Comparison of ENCODE assay signal across 8 cellular contexts in genomic region chr11:60905551-60906113, GRCh38. TPM values are rescaled to one million over a fixed set of nuclear protein-coding genes. Genes with fewer than 3 reads are reported as not detected.
A peak's percentile ranks its signal among the peaks of the same experiment; 100 is the strongest.
DNase-seq lines count a peak whose midpoint lies in the region; ATAC-seq, FAIRE-seq and TF ChIP-seq lines count a peak whose summit lies in the region.

No MANE protein-coding gene starts in this region.

- H3K27ac ChIP-seq in HEK293 (ENCODE audit: extremely low read depth, low read depth, low read length) (peak overlapping the region; percentile 84), pancreas (peak overlapping the region; percentile 75 to 95 (median 90))

- CTCF ChIA-PET in HEK293 (lab: Yijun Ruan, JAX): interaction anchor here (0.6 to 2.9 kb wide), 3 partner anchors 14 to 225 kb away, joined by 3 to 19 read pairs (median 4); no protein-coding TSS in a partner anchor

- H3K4me1 Mint-ChIP-seq in activated CD4-positive, alpha-beta T cell treated with anti-CD3 and anti-CD28 coated beads, Interleukin-2, amount 10 ng/mL, durations not matched to agents 24 days and 14 days: peaks cover 29% of the 10 kb centered on the region

- H3K9me3 Mint-ChIP-seq in activated CD4-positive, alpha-beta T cell treated with anti-CD3 and anti-CD28 coated beads, Interleukin-2, amount 10 ng/mL, durations not matched to agents 24 days and 14 days: no peaks in the 10 kb centered on the region

- intact Hi-C loops in activated CD4-positive, alpha-beta T cell treated with anti-CD3 and anti-CD28 coated beads, Interleukin-2, amount 10 ng/mL, durations not matched to agents 24 days and 14 days (cut with micrococcal nuclease): loop anchor here (1.0 to 2.0 kb wide), 4 partner anchors 10 to 428 kb away; partner anchors contain the start of genes CCDC86, DDB1, TKFC and VPS37C
- intact Hi-C loops in pancreas (cut with DNase I): no loop called here

- H3K27me3 Mint-ChIP-seq in activated CD4-positive, alpha-beta T cell treated with anti-CD3 and anti-CD28 coated beads, Interleukin-2, amount 10 ng/mL, durations not matched to agents 24 days and 14 days: peaks cover 5% of the 10 kb centered on the region

- H3K4me3 ChIP-seq in AG09309 (ENCODE audit: control insufficient read depth, low read depth, low read length) (peak overlapping the region; percentile 65), HEK293 (ENCODE audit: low read depth, low read length) (peak overlapping the region; percentile 88), pancreas (peak overlapping the region; percentile 61 to 99 (median 87))

- no peaks in the 10 kb centered on the region for H3K27me3 ChIP-seq in pancreas

- H3K36me3 Mint-ChIP-seq in activated CD4-positive, alpha-beta T cell treated with anti-CD3 and anti-CD28 coated beads, Interleukin-2, amount 10 ng/mL, durations not matched to agents 24 days and 14 days (ENCODE audit: low read depth): peaks cover 34% of the 10 kb centered on the region

- H3K27ac Mint-ChIP-seq in activated CD4-positive, alpha-beta T cell treated with anti-CD3 and anti-CD28 coated beads, Interleukin-2, amount 10 ng/mL, durations not matched to agents 24 days and 14 days: peak overlapping the region; percentile 92

- peak overlapping the region; percentile 91 for H3K4me3 Mint-ChIP-seq in activated CD4-positive, alpha-beta T cell treated with anti-CD3 and anti-CD28 coated beads, Interleukin-2, amount 10 ng/mL, durations not matched to agents 24 days and 14 days

- WGBS in pancreas, 2 donors: 3 to 5% methylated on average over 16 of the region's 16 CpGs

- POLR2A ChIA-PET in HEK293 (lab: Yijun Ruan, JAX): interaction anchor here (0.8 to 2.8 kb wide), 7 partner anchors 9 to 21 kb away, joined by 3 to 36 read pairs (median 5); partner anchors contain the start of genes TMEM109 and TMEM132A

- no peaks in the 10 kb centered on the region; the same call in 1 of the 2 replicates for H3K4me1 ChIP-seq in HEK293 (ENCODE audit: control insufficient read depth, insufficient read depth, low read length)
- peaks cover 0 to 16% (median 13%) of the 10 kb centered on the region in 3 donors for H3K4me1 ChIP-seq in pancreas

- peak; percentile 14 to 60 (median 50) for ATAC-seq in pancreas
- no peak for ATAC-seq in HG02642 (IDR thresholded peaks at IDR 0.05; ENCODE audit: poor library complexity, unreplicated experiment)

- H3K9me3 ChIP-seq in HEK293 (ENCODE audit: control insufficient read depth, insufficient read depth, low read depth, low read length) (no peaks in the 10 kb centered on the region), pancreas (no peaks in the 10 kb centered on the region)

- TF ChIP-seq POLR2A in H54 (IDR thresholded peaks at IDR 0.05; ENCODE audit: low read depth, low read length): no peak

- FAIRE-seq in pancreas (lab: Jason Lieb, UNC) (no peak), H54 (lab: Jason Lieb, UNC) (no peak)

- TF ChIP-seq CTCF in AG09309 (IDR thresholded peaks at IDR 0.05; ENCODE audit: control insufficient read depth, insufficient read depth, low read depth, low read length, missing control alignments) (no peak), HEK293 (tag by site-specific recombination; IDR thresholded peaks at IDR 0.05) (no peak), pancreas (IDR thresholded peaks at IDR 0.05) (no peak)

- DNase-seq in AG09309 (ENCODE audit: low read depth) (no peak), fibroblast of peridontal ligament (ENCODE audit: extremely low read depth) (peak; percentile 50), pancreas (peak in 1 of 6 donors; percentile 58), H54 (ENCODE audit: insufficient read length, low spot score) (no peak), iPS-NIHi11 (ENCODE audit: low spot score) (no peak)
- DNase-seq in activated CD4-positive, alpha-beta T cell treated with anti-CD3 and anti-CD28 coated beads, Interleukin-2, amount 10 ng/mL, durations not matched to agents 24 days and 14 days: peak; percentile 67

- H3K36me3 ChIP-seq in HEK293 (ENCODE audit: control insufficient read depth in 2 of 2, insufficient read depth in 1 of 2, low read length in 2 of 2) (peaks cover 0 to 42% of the 10 kb centered on the region in 2 experiments; a peak in 1 of 3 replicates), pancreas (peaks cover 10 to 28% (median 17%) of the 10 kb centered on the region in 3 donors)

TF ChIP-seq in HEK293, 187 proteins besides CTCF, POLR2A, EP300 and RAD21 (continues in another document):
- TF ChIP-seq ATF2 (tag by site-specific recombination; IDR thresholded peaks at IDR 0.05; ENCODE audit: low read depth): peak; percentile 86
- TF ChIP-seq, protein P1, sequence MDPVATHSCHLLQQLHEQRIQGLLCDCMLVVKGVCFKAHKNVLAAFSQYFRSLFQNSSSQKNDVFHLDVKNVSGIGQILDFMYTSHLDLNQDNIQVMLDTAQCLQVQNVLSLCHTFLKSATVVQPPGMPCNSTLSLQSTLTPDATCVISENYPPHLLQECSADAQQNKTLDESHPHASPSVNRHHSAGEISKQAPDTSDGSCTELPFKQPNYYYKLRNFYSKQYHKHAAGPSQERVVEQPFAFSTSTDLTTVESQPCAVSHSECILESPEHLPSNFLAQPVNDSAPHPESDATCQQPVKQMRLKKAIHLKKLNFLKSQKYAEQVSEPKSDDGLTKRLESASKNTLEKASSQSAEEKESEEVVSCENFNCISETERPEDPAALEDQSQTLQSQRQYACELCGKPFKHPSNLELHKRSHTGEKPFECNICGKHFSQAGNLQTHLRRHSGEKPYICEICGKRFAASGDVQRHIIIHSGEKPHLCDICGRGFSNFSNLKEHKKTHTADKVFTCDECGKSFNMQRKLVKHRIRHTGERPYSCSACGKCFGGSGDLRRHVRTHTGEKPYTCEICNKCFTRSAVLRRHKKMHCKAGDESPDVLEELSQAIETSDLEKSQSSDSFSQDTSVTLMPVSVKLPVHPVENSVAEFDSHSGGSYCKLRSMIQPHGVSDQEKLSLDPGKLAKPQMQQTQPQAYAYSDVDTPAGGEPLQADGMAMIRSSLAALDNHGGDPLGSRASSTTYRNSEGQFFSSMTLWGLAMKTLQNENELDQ (tag by site-specific recombination; IDR thresholded peaks at IDR 0.05; ENCODE audit: low read depth): no peak
- TF ChIP-seq WT1 (tag by site-specific recombination; IDR thresholded peaks at IDR 0.05): no peak
- 0 out of 2 replicates have a peak, but pooled peaks have one; percentile 18 for TF ChIP-seq HIC1 (tag by site-specific recombination; IDR thresholded peaks at IDR 0.05)
- TF ChIP-seq ZNF600 (tag by site-specific recombination; IDR thresholded peaks at IDR 0.05): 0 out of 2 replicates have a peak, but pooled peaks have one; percentile 18

RNA-seq across cellular contexts. Expression of gene PRPF19, which starts 0.8 kb away (rescaled TPM):
- total RNA-seq in activated CD4-positive, alpha-beta T cell treated with anti-CD3 and anti-CD28 coated beads, Interleukin-2, amount 10 ng/mL, durations not matched to agents 24 days and 14 days: 219 TPM in 2 replicates
- 10 to 100 TPM; 33.9 to 50.1 (median 45.5) TPM for total RNA-seq in pancreas
- 10 to 100 TPM; 44.2 to 50.1 TPM for polyA plus RNA-seq in pancreas

RNA-seq across cellular contexts. Expression of gene TMEM109, which starts 8.3 kb away (rescaled TPM):
- 144 and 147 TPM in 2 replicates for total RNA-seq in activated CD4-positive, alpha-beta T cell treated with anti-CD3 and anti-CD28 coated beads, Interleukin-2, amount 10 ng/mL, durations not matched to agents 24 days and 14 days
- 10 to 100 TPM; 35.1 to 51.9 (median 40.0) TPM for total RNA-seq in pancreas
- 10 to 100 TPM; 28.2 to 53.0 TPM for polyA plus RNA-seq in pancreas

RNA-seq across cellular contexts. Expression of gene TMEM132A, which starts 18.6 kb away (rescaled TPM):
- total RNA-seq in activated CD4-positive, alpha-beta T cell treated with anti-CD3 and anti-CD28 coated beads, Interleukin-2, amount 10 ng/mL, durations not matched to agents 24 days and 14 days: 2.3 and 3.5 TPM in 2 replicates
- 10 to 100 TPM in 2 of 6 donors, 1 to 10 TPM in 4; 3.1 to 36.7 (median 3.6) TPM for total RNA-seq in pancreas
- 10 to 100 TPM in 1 of 2 donors, 1 to 10 TPM in 1; 5.9 to 12.1 TPM for polyA plus RNA-seq in pancreas

RNA-seq across cellular contexts. Expression of gene ZP1, which starts 38.3 kb away (rescaled TPM):
- not detected in 2 replicates for total RNA-seq in activated CD4-positive, alpha-beta T cell treated with anti-CD3 and anti-CD28 coated beads, Interleukin-2, amount 10 ng/mL, durations not matched to agents 24 days and 14 days
- not detected for total RNA-seq in pancreas
- polyA plus RNA-seq in pancreas: 1 to 10 TPM in 1 of 2 donors, under 1 TPM in 1; 0.34 to 1.5 TPM

RNA-seq across cellular contexts. Expression of gene SLC15A3, which starts 46.3 kb away (rescaled TPM):
- total RNA-seq in activated CD4-positive, alpha-beta T cell treated with anti-CD3 and anti-CD28 coated beads, Interleukin-2, amount 10 ng/mL, durations not matched to agents 24 days and 14 days: 3.0 and 4.0 TPM in 2 replicates
- 10 to 100 TPM in 2 of 6 donors, 1 to 10 TPM in 4; 2.0 to 25.3 (median 4.5) TPM for total RNA-seq in pancreas
- polyA plus RNA-seq in pancreas: 1 to 10 TPM; 5.8 to 7.7 TPM

Comparison
In these comparisons a context has a peak if more than half of its experiments do, and no peak if none do; other contexts are left out.
1. DNase-seq: peak in activated CD4-positive, alpha-beta T cell treated with anti-CD3 and anti-CD28 coated beads, Interleukin-2, amount 10 ng/mL, durations not matched to agents 24 days and 14 days (single experiment) and fibroblast of peridontal ligament (single experiment); none in AG09309 (single experiment), H54 (single experiment) and iPS-NIHi11 (single experiment).
2. Peak in every context shown above with its lines, with median percentiles within 50 percentile points of each other: H3K4me3 ChIP-seq.